9 cellular contexts compared by ENCODE assay signal in genomic region chr6:80214436-80215022, GRCh38.
DNase-seq lines count a peak whose midpoint lies in the region; ATAC-seq and TF ChIP-seq lines count a peak whose summit lies in the region.
"Had no signal": no experiment of that assay in that cellular context is flagged by ENCODE, and none has a peak within 500 bp of the region (broad histone marks: within the 10 kb centered on the region; RNA-seq: fewer than 3 reads in every experiment).

No MANE protein-coding gene starts in this region.

- H3K4me3 Mint-ChIP-seq in activated naive CD8-positive, alpha-beta T cell treated with anti-CD3 and anti-CD28 coated beads, Interleukin-2, amount 50 U/mL, for 24 hours = no peak overlapping the region
- H3K4me3 Mint-ChIP-seq: activated naive CD8-positive, alpha-beta T cell had no signal

- DNase-seq in EH (ENCODE audit: low read depth) (peak; percentile 70), GM20000 (ENCODE audit: low spot score) (peak; percentile 34), NCI-H510A (lab: John Stamatoyannopoulos, UW) (peak; percentile 4), right atrium auricular region (ENCODE audit: low spot score) (no peak), smooth muscle cell of the brain vasculature (ENCODE audit: low read depth, low spot score) (peak; percentile 41)
- no peak for DNase-seq in activated naive CD8-positive, alpha-beta T cell treated with anti-CD3 and anti-CD28 coated beads, Interleukin-2, amount 50 U/mL, for 24 hours
- no peak for DNase-seq in activated CD8-positive, alpha-beta memory T cell treated with anti-CD3 and anti-CD28 coated beads, Interleukin-2, amount 50 U/mL, for 4 hours

- peak; percentile 86 for ATAC-seq in HG03442 (IDR thresholded peaks at IDR 0.05; ENCODE audit: unreplicated experiment)
- peak; percentile 65 for ATAC-seq in activated naive CD8-positive, alpha-beta T cell treated with anti-CD3 and anti-CD28 coated beads, Interleukin-2, amount 50 U/mL, for 24 hours

- H3K36me3 ChIP-seq in right atrium auricular region = no peaks in the 10 kb centered on the region

- no peaks in the 10 kb centered on the region for H3K27me3 Mint-ChIP-seq in activated naive CD8-positive, alpha-beta T cell treated with anti-CD3 and anti-CD28 coated beads, Interleukin-2, amount 50 U/mL, for 24 hours
- H3K27me3 Mint-ChIP-seq: activated naive CD8-positive, alpha-beta T cell had no signal

- H3K36me3 Mint-ChIP-seq in activated naive CD8-positive, alpha-beta T cell treated with anti-CD3 and anti-CD28 coated beads, Interleukin-2, amount 50 U/mL, for 24 hours (ENCODE audit: low read depth) = peaks cover 2% of the 10 kb centered on the region

- no peak overlapping the region for H3K27ac Mint-ChIP-seq in activated naive CD8-positive, alpha-beta T cell treated with anti-CD3 and anti-CD28 coated beads, Interleukin-2, amount 50 U/mL, for 24 hours
- H3K27ac Mint-ChIP-seq: activated naive CD8-positive, alpha-beta T cell had no signal

- TF ChIP-seq CTCF in GM20000 (IDR thresholded peaks at IDR 0.05; ENCODE audit: extremely low read depth, missing control alignments) (peak; percentile 74), right atrium auricular region (IDR thresholded peaks at IDR 0.05) (peak; percentile 66 to 83)

- H3K4me1 Mint-ChIP-seq in activated naive CD8-positive, alpha-beta T cell treated with anti-CD3 and anti-CD28 coated beads, Interleukin-2, amount 50 U/mL, for 24 hours = peaks cover 4% of the 10 kb centered on the region

- H3K4me1 ChIP-seq in right atrium auricular region = peaks cover 0 to 10% of the 10 kb centered on the region in 2 donors

- H3K27ac ChIP-seq in right atrium auricular region = no peak overlapping the region

- peaks cover 0 to 2% of the 10 kb centered on the region in 2 donors for H3K9me3 ChIP-seq in right atrium auricular region

- no peak overlapping the region for H3K4me3 ChIP-seq in right atrium auricular region

- no peaks in the 10 kb centered on the region for H3K27me3 ChIP-seq in right atrium auricular region

- no peaks in the 10 kb centered on the region for H3K9me3 Mint-ChIP-seq in activated naive CD8-positive, alpha-beta T cell treated with anti-CD3 and anti-CD28 coated beads, Interleukin-2, amount 50 U/mL, for 24 hours

Comparison
In these comparisons a context has a peak if more than half of its experiments do, and no peak if none do; other contexts are left out.
1. DNase-seq: peak in EH (single experiment), GM20000 (single experiment), NCI-H510A (single experiment) and smooth muscle cell of the brain vasculature (single experiment); none in activated naive CD8-positive, alpha-beta T cell treated with anti-CD3 and anti-CD28 coated beads, Interleukin-2, amount 50 U/mL, for 24 hours (single experiment), right atrium auricular region (single experiment) and activated CD8-positive, alpha-beta memory T cell treated with anti-CD3 and anti-CD28 coated beads, Interleukin-2, amount 50 U/mL, for 4 hours (single experiment).